In genomic region chr3:156688849-156689452, GRCh38 we compare ENCODE assay signal across 18 cellular contexts. TPM values are rescaled to one million over a fixed set of nuclear protein-coding genes. Genes with fewer than 3 reads are reported as not detected.
DNase-seq lines count a peak whose midpoint lies in the region; ATAC-seq and TF ChIP-seq lines count a peak whose summit lies in the region.
"Had no signal": no experiment of that assay in that cellular context is flagged by ENCODE, and none has a peak within 500 bp of the region (broad histone marks: within the 10 kb centered on the region; RNA-seq: fewer than 3 reads in every experiment).

No MANE protein-coding gene starts in this region.

- no peaks in the 10 kb centered on the region for H3K27me3 Mint-ChIP-seq in stimulated activated naive CD8-positive, alpha-beta T cell treated with anti-CD3 and anti-CD28 coated beads, Interleukin-15, amount 100 ng/mL, for 72 hours
- H3K27me3 Mint-ChIP-seq: activated CD4-positive, alpha-beta T cell treated with anti-CD3 and anti-CD28 coated beads, Interleukin-2, amount 10 ng/mL, durations not matched to agents 7 days and 5 days had no signal

- H3K9me3 ChIP-seq in left ventricle myocardium inferior (replicated peaks): no peaks in the 10 kb centered on the region
- no peaks in the 10 kb centered on the region for H3K9me3 ChIP-seq in endocrine pancreas (ENCODE audit: control insufficient read depth, low read length)
- H3K9me3 ChIP-seq in smooth muscle cell (replicated peaks; ENCODE audit: low read depth): no peaks in the 10 kb centered on the region
- H3K9me3 ChIP-seq: pancreas, spleen had no signal

- H3K9ac ChIP-seq in KMS-11 (no peak overlapping the region), endocrine pancreas (ENCODE audit: control insufficient read depth, insufficient read depth, low read length) (no peak overlapping the region), smooth muscle cell (ENCODE audit: low read depth) (no peak overlapping the region)

- H3K27me3 ChIP-seq in left ventricle myocardium inferior (ENCODE audit: low read depth) (no peaks in the 10 kb centered on the region), KMS-11 (ENCODE audit: insufficient read depth, low read depth) (no peaks in the 10 kb centered on the region), endocrine pancreas (ENCODE audit: control insufficient read depth, insufficient read depth, low read length) (no peaks in the 10 kb centered on the region), smooth muscle cell (ENCODE audit: low read depth) (no peaks in the 10 kb centered on the region)
- H3K27me3 ChIP-seq: pancreas, spleen had no signal

- H3K36me3 ChIP-seq in left ventricle myocardium inferior (peaks cover 2% of the 10 kb centered on the region), KMS-11 (ENCODE audit: insufficient read depth) (peaks cover 8% of the 10 kb centered on the region; the same call in 1 of the 2 replicates), endocrine pancreas (ENCODE audit: control insufficient read depth, insufficient read depth, low read length) (no peaks in the 10 kb centered on the region), smooth muscle cell (ENCODE audit: low read depth) (no peaks in the 10 kb centered on the region)
- H3K36me3 ChIP-seq: pancreas had no signal

- H3F3A ChIP-seq in smooth muscle cell (ENCODE audit: low read depth): peaks cover 6% of the 10 kb centered on the region

- H3K79me2 ChIP-seq in KMS-11 (ENCODE audit: insufficient read depth, low read depth) (peaks cover 100% of the 10 kb centered on the region), smooth muscle cell (ENCODE audit: low read depth) (peaks cover 77% of the 10 kb centered on the region)

- intact Hi-C loops in Right ventricle myocardium inferior (cut with DNase I): no loop called here
- intact Hi-C loops in left ventricle myocardium inferior (cut with micrococcal nuclease): no loop called here

- no peak for DNase-seq in Right ventricle myocardium inferior (ENCODE audit: missing footprints)
- no peak for DNase-seq in left ventricle myocardium inferior
- no peak for DNase-seq in smooth muscle cell (lab: John Stamatoyannopoulos, UW; ENCODE audit: unreplicated experiment)
- no peak for DNase-seq in stimulated activated naive CD8-positive, alpha-beta T cell treated with anti-CD3 and anti-CD28 coated beads, Interleukin-15, amount 100 ng/mL, for 72 hours
- DNase-seq: activated CD4-positive, alpha-beta T cell treated with anti-CD3 and anti-CD28 coated beads, Interleukin-2, amount 10 ng/mL, durations not matched to agents 7 days and 5 days; activated T-cell treated with anti-CD3 and anti-CD28 coated beads, Interleukin-2, amount 50 U/mL, for 4 hours; DND-41; immature natural killer cell; KG1; pancreas; SHP77; spleen; stimulated activated naive CD8-positive, alpha-beta T cell treated with anti-CD3 and anti-CD28 coated beads, Interleukin-15, Interleukin-2, amounts not matched to agents 100 U/mL and 50 U/mL, for 24 hours; T1000 had no signal

- 62% methylated on average over 5 of the region's 5 CpGs for WGBS in smooth muscle cell (ENCODE audit: low lambda C conversion rate)

- H3K27ac ChIP-seq in left ventricle myocardium inferior (replicated peaks): no peak overlapping the region
- no peak overlapping the region for H3K27ac ChIP-seq in KMS-11
- no peak overlapping the region for H3K27ac ChIP-seq in smooth muscle cell (ENCODE audit: low read depth)
- H3K27ac ChIP-seq: pancreas, spleen had no signal

- H2AFZ ChIP-seq in KMS-11 (ENCODE audit: low read depth): no peak overlapping the region
- no peak overlapping the region for H2AFZ ChIP-seq in smooth muscle cell (ENCODE audit: low read depth)

- H3K9me3 Mint-ChIP-seq in stimulated activated naive CD8-positive, alpha-beta T cell treated with anti-CD3 and anti-CD28 coated beads, Interleukin-15, amount 100 ng/mL, for 72 hours: no peaks in the 10 kb centered on the region
- H3K9me3 Mint-ChIP-seq: activated CD4-positive, alpha-beta T cell treated with anti-CD3 and anti-CD28 coated beads, Interleukin-2, amount 10 ng/mL, durations not matched to agents 7 days and 5 days; activated T-cell treated with anti-CD3 and anti-CD28 coated beads, Interleukin-2, amount 50 U/mL, for 4 hours; immature natural killer cell had no signal

- H3K4me3 Mint-ChIP-seq in stimulated activated naive CD8-positive, alpha-beta T cell treated with anti-CD3 and anti-CD28 coated beads, Interleukin-15, amount 100 ng/mL, for 72 hours: no peak overlapping the region
- H3K4me3 Mint-ChIP-seq: activated CD4-positive, alpha-beta T cell treated with anti-CD3 and anti-CD28 coated beads, Interleukin-2, amount 10 ng/mL, durations not matched to agents 7 days and 5 days; activated T-cell treated with anti-CD3 and anti-CD28 coated beads, Interleukin-2, amount 50 U/mL, for 4 hours had no signal

- no peak overlapping the region for H3K4me3 ChIP-seq in left ventricle myocardium inferior
- H3K4me3 ChIP-seq in KMS-11 (IDR thresholded peaks at IDR 0.05; ENCODE audit: insufficient read depth, low read depth, low read length): no peak overlapping the region
- peak overlapping the region; percentile 25 for H3K4me3 ChIP-seq in endocrine pancreas (ENCODE audit: control insufficient read depth, insufficient read depth, low read length)
- no peak overlapping the region for H3K4me3 ChIP-seq in smooth muscle cell
- H3K4me3 ChIP-seq: pancreas, spleen had no signal

- H3K4me1 ChIP-seq in left ventricle myocardium inferior (peaks cover 98% of the 10 kb centered on the region), KMS-11 (ENCODE audit: low read depth, poor library complexity, severe bottlenecking) (peaks cover 100% of the 10 kb centered on the region), endocrine pancreas (ENCODE audit: control insufficient read depth, insufficient read depth, low read length) (peaks cover 74% of the 10 kb centered on the region), smooth muscle cell (ENCODE audit: low read depth) (peaks cover 22% of the 10 kb centered on the region)

- H3K27ac Mint-ChIP-seq in stimulated activated naive CD8-positive, alpha-beta T cell treated with anti-CD3 and anti-CD28 coated beads, Interleukin-15, amount 100 ng/mL, for 72 hours: no peak overlapping the region

- H4K20me1 ChIP-seq in KMS-11 (ENCODE audit: insufficient read depth): peaks cover 90% of the 10 kb centered on the region
- peaks cover 58% of the 10 kb centered on the region for H4K20me1 ChIP-seq in smooth muscle cell (ENCODE audit: low read depth)

- ATAC-seq in Right ventricle myocardium inferior (peak; percentile 36), HG03342 (IDR thresholded peaks at IDR 0.05; ENCODE audit: unreplicated experiment) (no peak), GM19395 (IDR thresholded peaks at IDR 0.05; ENCODE audit: unreplicated experiment) (no peak)
- no peak for ATAC-seq in stimulated activated naive CD8-positive, alpha-beta T cell treated with anti-CD3 and anti-CD28 coated beads, Interleukin-15, amount 100 ng/mL, for 72 hours
- ATAC-seq: activated T-cell treated with anti-CD3 and anti-CD28 coated beads, Interleukin-2, amount 50 U/mL, for 4 hours; stimulated activated naive CD8-positive, alpha-beta T cell treated with anti-CD3 and anti-CD28 coated beads, Interleukin-15, Interleukin-2, amounts not matched to agents 100 U/mL and 50 U/mL, for 24 hours had no signal

- no peak for TF ChIP-seq CTCF in left ventricle myocardium inferior (IDR thresholded peaks at IDR 0.05; ENCODE audit: borderline replicate concordance)
- TF ChIP-seq CTCF in KMS-11 (conservative IDR thresholded peaks at IDR 0.05; ENCODE audit: low read depth, low read length): no peak
- TF ChIP-seq CTCF in smooth muscle cell (IDR thresholded peaks at IDR 0.05; ENCODE audit: borderline replicate concordance, insufficient read depth, poor library complexity, severe bottlenecking): no peak

- H3K4me2 ChIP-seq in KMS-11 (peak overlapping the region; percentile 2; the same call in 1 of the 2 replicates), smooth muscle cell (peak overlapping the region; percentile 28)

- H3K4me1 Mint-ChIP-seq in stimulated activated naive CD8-positive, alpha-beta T cell treated with anti-CD3 and anti-CD28 coated beads, Interleukin-15, amount 100 ng/mL, for 72 hours: peaks cover 62% of the 10 kb centered on the region

RNA-seq across cellular contexts. Expression of gene TIPARP, which starts 14.6 kb away (rescaled TPM):
- total RNA-seq in Right ventricle myocardium inferior (26.0 TPM), left ventricle myocardium inferior (27.2 TPM), smooth muscle cell (65.2 and 88.6 TPM in 2 replicates)
- 11.8 and 12.5 TPM in 2 replicates for polyA plus RNA-seq in smooth muscle cell
